ENCODE assay signal across 8 cellular contexts in the genomic region with DNA sequence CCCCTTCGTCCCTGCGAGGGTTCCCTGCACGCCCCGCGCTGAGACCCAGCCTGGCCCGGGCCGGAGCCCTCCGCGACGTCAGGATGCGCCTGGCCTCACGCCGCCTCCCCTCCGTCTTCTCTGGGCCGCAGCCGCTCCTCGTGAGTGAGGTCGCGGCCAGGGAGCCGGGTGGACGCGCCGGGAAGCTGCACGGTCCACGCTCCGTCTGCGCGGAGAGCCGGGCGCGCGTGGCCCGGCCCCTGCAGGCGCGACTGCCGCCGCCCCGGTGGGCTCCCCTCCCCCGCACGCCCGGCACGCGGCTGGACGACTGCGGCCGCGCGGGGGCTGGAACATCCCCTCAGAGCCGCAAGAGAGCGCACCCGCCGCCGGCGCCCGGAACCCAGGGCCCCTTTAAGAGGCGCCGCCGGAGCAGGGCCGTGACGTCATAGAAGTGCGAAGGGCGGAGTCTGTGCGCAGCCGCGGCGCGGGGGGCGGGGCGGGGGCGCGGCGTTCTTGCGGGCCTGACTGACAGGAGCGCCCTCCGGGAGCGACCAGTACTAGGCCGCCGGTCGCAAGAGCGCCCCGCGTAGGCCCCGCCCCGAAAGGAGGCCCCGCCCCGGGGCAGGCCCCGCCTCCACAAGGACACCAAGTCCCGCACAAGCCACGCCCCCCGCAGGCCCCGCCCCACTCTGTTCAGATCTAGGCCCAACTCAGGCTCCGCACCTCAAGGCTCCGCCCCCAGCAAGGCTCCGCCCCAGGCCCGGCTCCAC. TPM values are rescaled to one million over a fixed set of nuclear protein-coding genes. Genes with fewer than 3 reads are reported as not detected.
DNase-seq lines count a peak whose midpoint lies in the region; ATAC-seq, FAIRE-seq and TF ChIP-seq lines count a peak whose summit lies in the region.

No MANE protein-coding gene starts in this region.

- H3K27ac Mint-ChIP-seq in immature natural killer cell: peak overlapping the region in 3 of 6 donors; percentile 13 to 69 (median 68)

- peak overlapping the region; percentile 66 to 81 (median 72) for H3K4me3 Mint-ChIP-seq in immature natural killer cell

- H3K27me3 ChIP-seq in ACC112 (ENCODE audit: insufficient read depth, low read length) (no peaks in the 10 kb centered on the region), bronchial epithelial cell (ENCODE audit: control insufficient read depth, insufficient read depth, low read length) (no peaks in the 10 kb centered on the region)

- peaks cover 38 to 39% of the 10 kb centered on the region in 2 donors for H3K4me1 Mint-ChIP-seq in immature natural killer cell

- H3K4me1 ChIP-seq in ACC112 (ENCODE audit: control insufficient read depth, insufficient read depth, low read length, unreplicated experiment): peaks cover 50% of the 10 kb centered on the region

- H3K9me3 Mint-ChIP-seq in immature natural killer cell: peaks cover 0 to 3% (median 0%) of the 10 kb centered on the region in 6 donors

- peak overlapping the region; percentile 26; the same call in 1 of the 2 replicates for H3K27ac ChIP-seq in ACC112 (ENCODE audit: low read depth, low read length)

- H2AFZ ChIP-seq in ACC112 (ENCODE audit: low read length, unreplicated experiment): no peak overlapping the region

- DNase-seq in NCI-H2107 treated with DMSO at 0.1 percent for 48 hours (lab: John Stamatoyannopoulos, UW; ENCODE audit: unreplicated experiment) (peak; percentile 89), bronchial epithelial cell (ENCODE audit: low read depth) (peak; percentile 87), immature natural killer cell (peak; percentile 100), smooth muscle cell of the brain vasculature (ENCODE audit: low read depth, low spot score) (peak; percentile 98)

- FAIRE-seq in bronchial epithelial cell (lab: Jason Lieb, UNC): no peak

- peaks cover 31% of the 10 kb centered on the region for H3K79me2 ChIP-seq in ACC112 (ENCODE audit: control insufficient read depth, insufficient read depth, low read length, unreplicated experiment)

- H3K4me3 ChIP-seq in ACC112 (ENCODE audit: low read depth, low read length) (peak overlapping the region; percentile 87), WI38 (ENCODE audit: low read depth, low read length) (peak overlapping the region; percentile 73), bronchial epithelial cell (ENCODE audit: low read depth, low read length) (peak overlapping the region; percentile 73)

- peak; percentile 75 for ATAC-seq in GM18861 (IDR thresholded peaks at IDR 0.05; ENCODE audit: unreplicated experiment)
- ATAC-seq in HG03095 (IDR thresholded peaks at IDR 0.05; ENCODE audit: unreplicated experiment): peak; percentile 87

- no peaks in the 10 kb centered on the region for H3K36me3 Mint-ChIP-seq in immature natural killer cell

- H3K36me3 ChIP-seq in ACC112 (ENCODE audit: insufficient read depth, low read length) (0 out of 2 replicates have a peak, but pooled peaks cover under 1% of the 10 kb centered on the region), bronchial epithelial cell (ENCODE audit: control insufficient read depth, insufficient read depth, low read length) (no peaks in the 10 kb centered on the region)

- H3K27me3 Mint-ChIP-seq in immature natural killer cell (ENCODE audit: low read depth in 3 of 3): peaks cover 0 to 9% (median 4%) of the 10 kb centered on the region in 3 donors

- 0 out of 2 replicates have a peak, but pooled peaks have one; percentile 18 for TF ChIP-seq CTCF in WI38 (IDR thresholded peaks at IDR 0.05; ENCODE audit: low read depth, low read length)
- TF ChIP-seq CTCF in bronchial epithelial cell (IDR thresholded peaks at IDR 0.05; ENCODE audit: insufficient read depth, low read length, severe bottlenecking): no peak

RNA-seq across cellular contexts. Expression of gene INPP5A, which starts 0.4 kb away (rescaled TPM):
- 22.8 and 29.5 TPM in 2 replicates for total RNA-seq in bronchial epithelial cell
- polyA plus RNA-seq in immature natural killer cell: 1 to 10 TPM in 1 of 3 donors, under 1 TPM in 2; 0.30 to 1.7 (median 0.48) TPM

Comparison
In these comparisons a context has a peak if more than half of its experiments do, and no peak if none do; other contexts are left out.
1. Peak in every context shown above with its lines: DNase-seq, ATAC-seq, H3K4me3 ChIP-seq and H3K27ac ChIP-seq.